24 cellular contexts compared by ENCODE assay signal in the genomic region with DNA sequence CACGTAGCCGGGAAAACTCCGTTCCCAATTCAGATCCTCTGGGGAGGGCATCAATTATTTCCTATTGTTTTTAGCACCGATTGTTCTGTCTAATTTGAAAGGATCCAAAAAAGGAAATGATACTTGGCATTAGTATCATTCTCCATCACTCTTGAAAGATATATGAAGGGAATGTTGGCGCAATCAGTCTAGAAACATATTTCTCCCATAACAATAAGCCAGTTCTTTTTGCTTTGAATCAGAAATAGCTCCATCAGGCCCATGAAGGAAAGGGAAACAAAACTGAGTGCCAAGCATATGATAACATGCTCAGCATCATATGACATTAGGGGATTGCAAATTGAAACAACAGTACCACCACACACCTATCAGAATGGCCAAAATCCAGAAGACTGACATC.
"Had no signal": no experiment of that assay in that cellular context is flagged by ENCODE, and none has a peak within 500 bp of the region (broad histone marks: within the 10 kb centered on the region; RNA-seq: fewer than 3 reads in every experiment).

No MANE protein-coding gene starts in this region.

- H3K4me3 Mint-ChIP-seq: stimulated activated effector memory CD8-positive, alpha-beta T cell treated with anti-CD3 and anti-CD28 coated beads, Interleukin-12 subunit alpha, Interleukin-12 subunit beta, amount 100 ng/mL, for 72 hours; stimulated activated memory B cell treated with anti-CD40 and anti-IgM and Interleukin-4, amounts not matched to agents 10 μg/mL and 1 μg/mL and 100 μg/mL, for 72 hours; stimulated activated naive B cell treated with anti-CD40 and anti-IgM and Interleukin-4, amounts not matched to agents 10 μg/mL and 1 μg/mL and 100 μg/mL, for 72 hours; stimulated activated naive CD8-positive, alpha-beta T cell treated with anti-CD3 and anti-CD28 coated beads, Interleukin-15, amount 100 ng/mL, for 72 hours; stimulated activated naive CD8-positive, alpha-beta T cell treated with anti-CD3 and anti-CD28 coated beads, Interleukin-15, Interleukin-2, amounts not matched to agents 100 ng/mL and 50 ng/mL, for 24 hours; type B pancreatic cell had no signal

- H3K9me3 Mint-ChIP-seq: stimulated activated effector memory CD8-positive, alpha-beta T cell treated with anti-CD3 and anti-CD28 coated beads, Interleukin-12 subunit alpha, Interleukin-12 subunit beta, amount 100 ng/mL, for 72 hours; stimulated activated naive CD8-positive, alpha-beta T cell treated with anti-CD3 and anti-CD28 coated beads, Interleukin-15, Interleukin-2, amounts not matched to agents 100 ng/mL and 50 ng/mL, for 24 hours had no signal

- DNase-seq: stimulated activated CD4-positive, alpha-beta T cell treated with anti-CD3 and anti-CD28 coated beads, Interleukin-2, amount 100 ng/mL, for 48 hours; stimulated activated CD4-positive, alpha-beta T cell treated with anti-CD3 and anti-CD28 coated beads, Interleukin-4, amount 100 ng/mL, for 1 hour; stimulated activated CD4-positive, alpha-beta T cell treated with anti-CD3 and anti-CD28 coated beads, Interleukin-4, amount 100 ng/mL, for 24 hours; stimulated activated CD4-positive, alpha-beta T cell treated with anti-CD3 and anti-CD28 coated beads, Interleukin-4, amount 100 ng/mL, for 4 hours; stimulated activated CD8-positive, alpha-beta memory T cell treated with anti-CD3 and anti-CD28 coated beads, Interleukin-4, amount 100 ng/mL, for 48 hours; stimulated activated naive B cell treated with anti-CD40 and anti-IgM and Interleukin-4, amounts not matched to agents 10 μg/mL and 1 μg/mL and 100 μg/mL, for 72 hours; stimulated activated naive CD4-positive, alpha-beta T cell; stimulated activated naive CD4-positive, alpha-beta T cell treated with Interleukin-2 at 50 U/mL for 16 hours; stimulated activated naive CD8-positive, alpha-beta T cell treated with anti-CD3 and anti-CD28 coated beads, Interleukin-15, amount 100 ng/mL, for 72 hours; stimulated activated naive CD8-positive, alpha-beta T cell treated with anti-CD3 and anti-CD28 coated beads, Interleukin-15, Interleukin-2, amounts not matched to agents 100 U/mL and 50 U/mL, for 24 hours; stomach; substantia nigra; testis; thyroid gland; tibial artery; transverse colon; trophoblast cell; upper lobe of left lung; upper lobe of right lung; uterus had no signal

- H3K27ac Mint-ChIP-seq: stimulated activated effector memory CD8-positive, alpha-beta T cell treated with anti-CD3 and anti-CD28 coated beads, Interleukin-12 subunit alpha, Interleukin-12 subunit beta, amount 100 ng/mL, for 72 hours; stimulated activated memory B cell treated with anti-CD40 and anti-IgM and Interleukin-4, amounts not matched to agents 10 μg/mL and 1 μg/mL and 100 μg/mL, for 72 hours; stimulated activated naive CD8-positive, alpha-beta T cell treated with anti-CD3 and anti-CD28 coated beads, Interleukin-15, amount 100 ng/mL, for 72 hours; stimulated activated naive CD8-positive, alpha-beta T cell treated with anti-CD3 and anti-CD28 coated beads, Interleukin-15, Interleukin-2, amounts not matched to agents 100 ng/mL and 50 ng/mL, for 24 hours; type B pancreatic cell had no signal

- H3K27me3 Mint-ChIP-seq: stimulated activated memory B cell treated with anti-CD40 and anti-IgM and Interleukin-4, amounts not matched to agents 10 μg/mL and 1 μg/mL and 100 μg/mL, for 72 hours; stimulated activated naive B cell treated with anti-CD40 and anti-IgM and Interleukin-4, amounts not matched to agents 10 μg/mL and 1 μg/mL and 100 μg/mL, for 72 hours; stimulated activated naive CD8-positive, alpha-beta T cell treated with anti-CD3 and anti-CD28 coated beads, Interleukin-15, amount 100 ng/mL, for 72 hours; stimulated activated naive CD8-positive, alpha-beta T cell treated with anti-CD3 and anti-CD28 coated beads, Interleukin-15, Interleukin-2, amounts not matched to agents 100 ng/mL and 50 ng/mL, for 24 hours; type B pancreatic cell had no signal

- H3K4me1 Mint-ChIP-seq: stimulated activated effector memory CD8-positive, alpha-beta T cell treated with anti-CD3 and anti-CD28 coated beads, Interleukin-12 subunit alpha, Interleukin-12 subunit beta, amount 100 ng/mL, for 72 hours; stimulated activated naive CD8-positive, alpha-beta T cell treated with anti-CD3 and anti-CD28 coated beads, Interleukin-15, amount 100 ng/mL, for 72 hours had no signal
